In the genomic region with DNA sequence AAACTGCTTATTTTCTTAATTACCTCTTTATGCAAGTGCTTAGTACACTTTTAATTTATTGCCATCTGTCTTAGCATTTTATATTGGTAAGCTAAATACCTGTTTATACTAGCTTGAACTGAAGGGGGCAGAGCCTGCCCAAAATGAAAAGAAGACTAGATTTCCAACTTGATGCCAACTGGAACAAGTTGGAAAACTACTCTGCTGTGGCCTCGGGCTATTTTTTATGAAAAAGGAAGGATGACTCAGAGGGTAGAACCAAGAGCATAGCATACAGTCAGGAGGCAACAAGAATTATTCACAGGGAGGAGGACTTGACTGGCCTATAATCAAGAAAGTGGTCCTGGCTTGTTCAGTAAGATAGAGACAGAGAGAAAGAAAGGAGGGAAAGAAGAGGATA, we compare ENCODE assay signal across 1 cellular context.
TF ChIP-seq lines count a peak whose summit lies in the region.

No MANE protein-coding gene starts in this region.

TF ChIP-seq in GM23338, 12 proteins besides CTCF, POLR2A, EP300 and RAD21 (continued from another document):
- TF ChIP-seq, protein P1, sequence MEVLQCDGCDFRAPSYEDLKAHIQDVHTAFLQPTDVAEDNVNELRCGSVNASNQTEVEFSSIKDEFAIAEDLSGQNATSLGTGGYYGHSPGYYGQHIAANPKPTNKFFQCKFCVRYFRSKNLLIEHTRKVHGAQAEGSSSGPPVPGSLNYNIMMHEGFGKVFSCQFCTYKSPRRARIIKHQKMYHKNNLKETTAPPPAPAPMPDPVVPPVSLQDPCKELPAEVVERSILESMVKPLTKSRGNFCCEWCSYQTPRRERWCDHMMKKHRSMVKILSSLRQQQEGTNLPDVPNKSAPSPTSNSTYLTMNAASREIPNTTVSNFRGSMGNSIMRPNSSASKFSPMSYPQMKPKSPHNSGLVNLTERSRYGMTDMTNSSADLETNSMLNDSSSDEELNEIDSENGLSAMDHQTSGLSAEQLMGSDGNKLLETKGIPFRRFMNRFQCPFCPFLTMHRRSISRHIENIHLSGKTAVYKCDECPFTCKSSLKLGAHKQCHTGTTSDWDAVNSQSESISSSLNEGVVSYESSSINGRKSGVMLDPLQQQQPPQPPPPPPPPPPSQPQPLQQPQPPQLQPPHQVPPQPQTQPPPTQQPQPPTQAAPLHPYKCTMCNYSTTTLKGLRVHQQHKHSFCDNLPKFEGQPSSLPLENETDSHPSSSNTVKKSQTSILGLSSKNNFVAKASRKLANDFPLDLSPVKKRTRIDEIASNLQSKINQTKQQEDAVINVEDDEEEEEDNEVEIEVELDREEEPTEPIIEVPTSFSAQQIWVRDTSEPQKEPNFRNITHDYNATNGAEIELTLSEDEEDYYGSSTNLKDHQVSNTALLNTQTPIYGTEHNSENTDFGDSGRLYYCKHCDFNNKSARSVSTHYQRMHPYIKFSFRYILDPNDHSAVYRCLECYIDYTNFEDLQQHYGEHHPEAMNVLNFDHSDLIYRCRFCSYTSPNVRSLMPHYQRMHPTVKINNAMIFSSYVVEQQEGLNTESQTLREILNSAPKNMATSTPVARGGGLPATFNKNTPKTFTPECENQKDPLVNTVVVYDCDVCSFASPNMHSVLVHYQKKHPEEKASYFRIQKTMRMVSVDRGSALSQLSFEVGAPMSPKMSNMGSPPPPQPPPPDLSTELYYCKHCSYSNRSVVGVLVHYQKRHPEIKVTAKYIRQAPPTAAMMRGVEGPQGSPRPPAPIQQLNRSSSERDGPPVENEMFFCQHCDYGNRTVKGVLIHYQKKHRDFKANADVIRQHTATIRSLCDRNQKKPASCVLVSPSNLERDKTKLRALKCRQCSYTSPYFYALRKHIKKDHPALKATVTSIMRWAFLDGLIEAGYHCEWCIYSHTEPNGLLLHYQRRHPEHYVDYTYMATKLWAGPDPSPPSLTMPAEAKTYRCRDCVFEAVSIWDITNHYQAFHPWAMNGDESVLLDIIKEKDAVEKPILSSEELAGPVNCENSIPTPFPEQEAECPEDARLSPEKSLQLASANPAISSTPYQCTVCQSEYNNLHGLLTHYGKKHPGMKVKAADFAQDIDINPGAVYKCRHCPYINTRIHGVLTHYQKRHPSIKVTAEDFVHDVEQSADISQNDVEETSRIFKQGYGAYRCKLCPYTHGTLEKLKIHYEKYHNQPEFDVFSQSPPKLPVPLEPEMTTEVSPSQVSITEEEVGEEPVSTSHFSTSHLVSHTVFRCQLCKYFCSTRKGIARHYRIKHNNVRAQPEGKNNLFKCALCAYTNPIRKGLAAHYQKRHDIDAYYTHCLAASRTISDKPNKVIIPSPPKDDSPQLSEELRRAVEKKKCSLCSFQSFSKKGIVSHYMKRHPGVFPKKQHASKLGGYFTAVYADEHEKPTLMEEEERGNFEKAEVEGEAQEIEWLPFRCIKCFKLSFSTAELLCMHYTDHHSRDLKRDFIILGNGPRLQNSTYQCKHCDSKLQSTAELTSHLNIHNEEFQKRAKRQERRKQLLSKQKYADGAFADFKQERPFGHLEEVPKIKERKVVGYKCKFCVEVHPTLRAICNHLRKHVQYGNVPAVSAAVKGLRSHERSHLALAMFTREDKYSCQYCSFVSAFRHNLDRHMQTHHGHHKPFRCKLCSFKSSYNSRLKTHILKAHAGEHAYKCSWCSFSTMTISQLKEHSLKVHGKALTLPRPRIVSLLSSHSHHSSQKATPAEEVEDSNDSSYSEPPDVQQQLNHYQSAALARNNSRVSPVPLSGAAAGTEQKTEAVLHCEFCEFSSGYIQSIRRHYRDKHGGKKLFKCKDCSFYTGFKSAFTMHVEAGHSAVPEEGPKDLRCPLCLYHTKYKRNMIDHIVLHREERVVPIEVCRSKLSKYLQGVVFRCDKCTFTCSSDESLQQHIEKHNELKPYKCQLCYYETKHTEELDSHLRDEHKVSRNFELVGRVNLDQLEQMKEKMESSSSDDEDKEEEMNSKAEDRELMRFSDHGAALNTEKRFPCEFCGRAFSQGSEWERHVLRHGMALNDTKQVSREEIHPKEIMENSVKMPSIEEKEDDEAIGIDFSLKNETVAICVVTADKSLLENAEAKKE (CRISPR knock-in tag; IDR thresholded peaks at IDR 0.05): no peak
- no peak for TF ChIP-seq ZNF331 (CRISPR knock-in tag; IDR thresholded peaks at IDR 0.05; ENCODE audit: low read depth)
- TF ChIP-seq EZH2 (IDR thresholded peaks at IDR 0.05; ENCODE audit: low read depth, unreplicated experiment): no peak
- TF ChIP-seq, protein P2, sequence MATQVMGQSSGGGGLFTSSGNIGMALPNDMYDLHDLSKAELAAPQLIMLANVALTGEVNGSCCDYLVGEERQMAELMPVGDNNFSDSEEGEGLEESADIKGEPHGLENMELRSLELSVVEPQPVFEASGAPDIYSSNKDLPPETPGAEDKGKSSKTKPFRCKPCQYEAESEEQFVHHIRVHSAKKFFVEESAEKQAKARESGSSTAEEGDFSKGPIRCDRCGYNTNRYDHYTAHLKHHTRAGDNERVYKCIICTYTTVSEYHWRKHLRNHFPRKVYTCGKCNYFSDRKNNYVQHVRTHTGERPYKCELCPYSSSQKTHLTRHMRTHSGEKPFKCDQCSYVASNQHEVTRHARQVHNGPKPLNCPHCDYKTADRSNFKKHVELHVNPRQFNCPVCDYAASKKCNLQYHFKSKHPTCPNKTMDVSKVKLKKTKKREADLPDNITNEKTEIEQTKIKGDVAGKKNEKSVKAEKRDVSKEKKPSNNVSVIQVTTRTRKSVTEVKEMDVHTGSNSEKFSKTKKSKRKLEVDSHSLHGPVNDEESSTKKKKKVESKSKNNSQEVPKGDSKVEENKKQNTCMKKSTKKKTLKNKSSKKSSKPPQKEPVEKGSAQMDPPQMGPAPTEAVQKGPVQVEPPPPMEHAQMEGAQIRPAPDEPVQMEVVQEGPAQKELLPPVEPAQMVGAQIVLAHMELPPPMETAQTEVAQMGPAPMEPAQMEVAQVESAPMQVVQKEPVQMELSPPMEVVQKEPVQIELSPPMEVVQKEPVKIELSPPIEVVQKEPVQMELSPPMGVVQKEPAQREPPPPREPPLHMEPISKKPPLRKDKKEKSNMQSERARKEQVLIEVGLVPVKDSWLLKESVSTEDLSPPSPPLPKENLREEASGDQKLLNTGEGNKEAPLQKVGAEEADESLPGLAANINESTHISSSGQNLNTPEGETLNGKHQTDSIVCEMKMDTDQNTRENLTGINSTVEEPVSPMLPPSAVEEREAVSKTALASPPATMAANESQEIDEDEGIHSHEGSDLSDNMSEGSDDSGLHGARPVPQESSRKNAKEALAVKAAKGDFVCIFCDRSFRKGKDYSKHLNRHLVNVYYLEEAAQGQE (IDR thresholded peaks at IDR 0.05; ENCODE audit: unreplicated experiment): no peak
- no peak for TF ChIP-seq POLR2AphosphoS5 (IDR thresholded peaks at IDR 0.05; ENCODE audit: low read depth)
- no peak for TF ChIP-seq ZNF114 (CRISPR knock-in tag; IDR thresholded peaks at IDR 0.05)
- no peak for TF ChIP-seq STAT1 (IDR thresholded peaks at IDR 0.05; ENCODE audit: unreplicated experiment)
